Comparison of ENCODE assay signal across 13 cellular contexts in the genomic region with DNA sequence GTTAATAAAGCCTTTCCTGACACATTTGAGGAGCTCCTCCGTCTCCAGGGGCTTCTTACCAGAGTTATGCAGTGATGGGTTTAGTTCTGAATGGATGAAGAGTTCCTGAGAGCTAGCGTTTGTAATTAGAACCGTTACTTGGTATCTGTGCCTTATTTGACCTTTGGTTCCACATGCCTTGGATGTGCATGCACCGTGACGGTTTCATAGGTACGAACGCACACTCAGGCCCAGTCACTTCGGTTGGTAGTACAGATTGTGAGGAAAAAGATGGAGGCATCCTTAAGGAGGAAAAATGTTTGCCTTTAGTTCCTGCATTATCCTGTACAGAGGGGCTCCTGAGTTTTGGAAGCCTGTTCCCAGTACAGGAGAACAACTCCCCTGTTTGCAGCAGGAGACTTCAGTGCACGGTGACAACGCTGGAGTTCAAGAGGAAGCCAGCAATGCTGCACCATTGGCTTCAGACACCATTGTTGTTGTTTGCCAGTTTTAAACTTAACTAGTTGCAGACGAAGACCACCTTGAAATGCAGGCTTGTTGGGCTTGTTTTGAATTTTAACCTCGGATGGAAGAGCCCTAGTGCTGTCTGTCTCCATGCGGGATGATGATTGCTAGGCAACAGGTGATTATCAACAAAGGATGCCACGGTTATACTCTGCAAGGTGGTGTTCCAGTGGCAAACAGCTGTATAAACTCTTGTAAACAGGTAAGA. TPM values are rescaled to one million over a fixed set of nuclear protein-coding genes. Genes with fewer than 3 reads are reported as not detected.
A peak's percentile ranks its signal among the peaks of the same experiment; 100 is the strongest.
DNase-seq lines count a peak whose midpoint lies in the region; ATAC-seq and TF ChIP-seq lines count a peak whose summit lies in the region.
"Had no signal": no experiment of that assay in that cellular context is flagged by ENCODE, and none has a peak within 500 bp of the region (broad histone marks: within the 10 kb centered on the region; RNA-seq: fewer than 3 reads in every experiment).

No MANE protein-coding gene starts in this region.

- H3K27me3 ChIP-seq in BLaER1 treated with 17β-estradiol and CSF1 and Interleukin-3, amounts not matched to agents 10 nM and 100 nM, result no peaks in the 10 kb centered on the region
- H3K27me3 ChIP-seq in GM06990 (replicated peaks; ENCODE audit: control insufficient read depth, insufficient read depth, low read length), result no peaks in the 10 kb centered on the region
- H3K27me3 ChIP-seq: pancreas, transverse colon had no signal

- no peak overlapping the region for H3K4me3 ChIP-seq in BLaER1 treated with 17β-estradiol and CSF1 and Interleukin-3, amounts not matched to agents 10 nM and 100 nM
- H3K4me3 ChIP-seq in GM06990 (replicated peaks; ENCODE audit: low read depth, low read length), result peak overlapping the region; percentile 52
- H3K4me3 ChIP-seq: pancreas, transverse colon had no signal

- H3K4me1 Mint-ChIP-seq in T-helper 17 cell, result peaks cover 47% of the 10 kb centered on the region
- H3K4me1 Mint-ChIP-seq in memory B cell, result peaks cover 38% of the 10 kb centered on the region

- H3K9me3 ChIP-seq in BLaER1 treated with 17β-estradiol and CSF1 and Interleukin-3, amounts not matched to agents 10 nM and 100 nM (replicated peaks in 1 of 11), result no peaks in the 10 kb centered on the region
- no peaks in the 10 kb centered on the region for H3K9me3 ChIP-seq in T-helper 17 cell (ENCODE audit: control insufficient read depth, low read length, poor library complexity, severe bottlenecking)
- H3K9me3 ChIP-seq: pancreas, SK-N-SH, transverse colon had no signal

- no peak overlapping the region for H3K27ac ChIP-seq in BLaER1 treated with 17β-estradiol and CSF1 and Interleukin-3, amounts not matched to agents 10 nM and 100 nM
- H3K27ac ChIP-seq: pancreas, transverse colon had no signal

- H3K27me3 Mint-ChIP-seq in T-helper 17 cell, result no peaks in the 10 kb centered on the region
- H3K27me3 Mint-ChIP-seq in memory B cell, result no peaks in the 10 kb centered on the region

- peaks cover 43 to 100% (median 84%) of the 10 kb centered on the region in 11 experiments; a peak in 21 of 22 replicates for H3K36me3 ChIP-seq in BLaER1 treated with 17β-estradiol and CSF1 and Interleukin-3, amounts not matched to agents 10 nM and 100 nM
- peaks cover 6% of the 10 kb centered on the region for H3K36me3 ChIP-seq in GM06990 (ENCODE audit: control insufficient read depth, insufficient read depth, low read length)

- 0 out of 22 replicates have a peak overlapping the region, but pooled peaks of 1 of the 11 experiments have one; percentile 5 for H3K9ac ChIP-seq in BLaER1 treated with 17β-estradiol and CSF1 and Interleukin-3, amounts not matched to agents 10 nM and 100 nM
- H3K9ac ChIP-seq: SK-N-SH had no signal

- ATAC-seq in T-helper 17 cell, result no peak
- peak; percentile 63 for ATAC-seq in memory B cell (ENCODE audit: low read depth)
- ATAC-seq in HG03135 (IDR thresholded peaks at IDR 0.05; ENCODE audit: unreplicated experiment), result no peak
- ATAC-seq: pancreas had no signal

- DNase-seq in GM06990 (ENCODE audit: extremely low read depth, insufficient read length), result no peak
- DNase-seq in T-helper 17 cell, result no peak
- no peak for DNase-seq in memory B cell (ENCODE audit: low spot score in 2 of 2)
- DNase-seq in NCI-H128 (lab: John Stamatoyannopoulos, UW; ENCODE audit: unreplicated experiment), result no peak
- no peak for DNase-seq in DMS79 treated with DMSO at 0.1 percent for 48 hours (lab: John Stamatoyannopoulos, UW)
- no peak for DNase-seq in stimulated activated CD4-positive, alpha-beta T cell treated with anti-CD3 and anti-CD28 coated beads, Interleukin-4, amount 100 ng/mL, for 1 hour
- DNase-seq: aorta, NCI-H446 treated with DMSO at 0.1 percent for 48 hours, pancreas, SK-N-SH, transverse colon had no signal

- H3K4me3 Mint-ChIP-seq in T-helper 17 cell, result peak overlapping the region; percentile 19
- peak overlapping the region; percentile 73 for H3K4me3 Mint-ChIP-seq in memory B cell

- H3K27ac Mint-ChIP-seq in T-helper 17 cell, result no peak overlapping the region
- H3K27ac Mint-ChIP-seq in memory B cell, result peak overlapping the region; percentile 52

- H3K36me3 Mint-ChIP-seq in T-helper 17 cell (ENCODE audit: low read depth), result peaks cover 7% of the 10 kb centered on the region
- H3K36me3 Mint-ChIP-seq in memory B cell, result peaks cover 19% of the 10 kb centered on the region

- H3K4me1 ChIP-seq in BLaER1 treated with 17β-estradiol and CSF1 and Interleukin-3, amounts not matched to agents 10 nM and 100 nM, result peaks cover 64 to 90% (median 83%) of the 10 kb centered on the region in 10 experiments

- H3K9me3 Mint-ChIP-seq in memory B cell, result no peaks in the 10 kb centered on the region

- peaks cover 81 to 100% (median 99%) of the 10 kb centered on the region in 11 experiments for H4K20me1 ChIP-seq in BLaER1 treated with 17β-estradiol and CSF1 and Interleukin-3, amounts not matched to agents 10 nM and 100 nM

- no peak for TF ChIP-seq CTCF in GM06990 (IDR thresholded peaks at IDR 0.05; ENCODE audit: insufficient read depth, low read length, poor library complexity, severe bottlenecking)

- H3K4me2 ChIP-seq in BLaER1 treated with 17β-estradiol and CSF1 and Interleukin-3, amounts not matched to agents 10 nM and 100 nM, result peak overlapping the region; percentile 37 to 72 (median 60)

RNA-seq across cellular contexts. Expression of a gene that starts 8.2 kb away (rescaled TPM):
- 10 to 100 TPM; 40.5 to 45.2 TPM for total RNA-seq in T-helper 17 cell

RNA-seq across cellular contexts. Expression of a gene that starts 43.5 kb away (rescaled TPM):
- under 1 TPM; 0.20 to 0.29 TPM for total RNA-seq in T-helper 17 cell
